In genomic region chr12:68352067-68352466, GRCh38 we compare ENCODE assay signal across 18 cellular contexts. TPM values are rescaled to one million over a fixed set of nuclear protein-coding genes. Genes with fewer than 3 reads are reported as not detected.
DNase-seq lines count a peak whose midpoint lies in the region; ATAC-seq and TF ChIP-seq lines count a peak whose summit lies in the region.
"Had no signal": no experiment of that assay in that cellular context is flagged by ENCODE, and none has a peak within 500 bp of the region (broad histone marks: within the 10 kb centered on the region; RNA-seq: fewer than 3 reads in every experiment).

No MANE protein-coding gene starts in this region.

- no peaks in the 10 kb centered on the region for H3K36me3 ChIP-seq in adrenal gland (replicated peaks in 1 of 2)
- H3K36me3 ChIP-seq: gastrocnemius medialis, neural progenitor cell had no signal

- no peaks in the 10 kb centered on the region for H3K4me1 ChIP-seq in adrenal gland (replicated peaks in 1 of 2)

- CTCF ChIA-PET in HEK293T (lab: Yijun Ruan, JAX): no interaction called here

- H3K9me3 ChIP-seq in adrenal gland (replicated peaks in 1 of 3): no peaks in the 10 kb centered on the region
- H3K9me3 ChIP-seq: gastrocnemius medialis had no signal

- no peak overlapping the region for H3K27ac ChIP-seq in adrenal gland
- H3K27ac ChIP-seq: coronary artery, gastrocnemius medialis, KMS-11, neural progenitor cell, SK-N-MC had no signal

- 25 to 44% (median 38%) methylated on average over 2 of the region's 2 CpGs for WGBS in adrenal gland, 4 donors

- TF ChIP-seq POLR2A in adrenal gland (IDR thresholded peaks at IDR 0.05): no peak

- no peak overlapping the region for H3K4me3 ChIP-seq in adrenal gland
- H3K4me3 ChIP-seq: coronary artery, gastrocnemius medialis, neural progenitor cell, SK-N-MC had no signal

- no peak for TF ChIP-seq CTCF in adrenal gland (IDR thresholded peaks at IDR 0.05)

- intact Hi-C loops in adrenal gland (cut with DNase I): no loop called here

- POLR2A ChIA-PET in HEK293T (lab: Yijun Ruan, JAX): no interaction called here

- DNase-seq in EH (ENCODE audit: low read depth): peak; percentile 61
- peak; percentile 33 for DNase-seq in NCI-H226
- peak in 5 of 7 donors; percentile 18 to 56 (median 51) for DNase-seq in adrenal gland
- DNase-seq in iris pigment epithelial cell (ENCODE audit: low read depth): peak; percentile 28
- no peak for DNase-seq in kidney glomerular epithelial cell (lab: John Stamatoyannopoulos, UW)
- DNase-seq in stimulated activated CD4-positive, alpha-beta T cell treated with anti-CD3 and anti-CD28 coated beads, Interleukin-2, amount 100 ng/mL, for 24 hours: no peak
- DNase-seq in HEK293T (ENCODE audit: extremely low spot score): no peak
- DNase-seq: activated CD4-positive, alpha-beta T cell treated with anti-CD3 and anti-CD28 coated beads for 1 hour; activated naive CD8-positive, alpha-beta T cell treated with anti-CD3 and anti-CD28 coated beads for 36 hours; DMS 273 treated with DMSO at 0.1 percent for 48 hours; gastrocnemius medialis; NCI-H1092; NCI-H2107 had no signal

- no peaks in the 10 kb centered on the region for H3K27me3 ChIP-seq in adrenal gland
- H3K27me3 ChIP-seq: gastrocnemius medialis, neural progenitor cell had no signal

- ATAC-seq in HG03442 (IDR thresholded peaks at IDR 0.05; ENCODE audit: unreplicated experiment): no peak
- ATAC-seq: gastrocnemius medialis had no signal

TF ChIP-seq in HEK293T, 16 proteins besides CTCF, POLR2A, EP300 and RAD21:
- TF ChIP-seq L3MBTL2 (conservative IDR thresholded peaks at IDR 0.05) (no peak), FOXK2 (IDR thresholded peaks at IDR 0.05) (no peak), LEF1 (IDR thresholded peaks at IDR 0.05; ENCODE audit: borderline replicate concordance) (no peak), ARNT (IDR thresholded peaks at IDR 0.05) (no peak), PKNOX1 (IDR thresholded peaks at IDR 0.05) (no peak), FOXM1 (IDR thresholded peaks at IDR 0.05; ENCODE audit: borderline replicate concordance) (no peak), TARDBP (IDR thresholded peaks at IDR 0.05) (no peak), HDGF (IDR thresholded peaks at IDR 0.05; ENCODE audit: borderline replicate concordance) (no peak), SUZ12 (IDR thresholded peaks at IDR 0.05) (no peak), ELF4 (IDR thresholded peaks at IDR 0.05) (no peak), BHLHE40 (IDR thresholded peaks at IDR 0.05; ENCODE audit: borderline replicate concordance) (no peak), CTBP1 (IDR thresholded peaks at IDR 0.05; ENCODE audit: borderline replicate concordance) (no peak), NFRKB (IDR thresholded peaks at IDR 0.05) (no peak), FOXA1 (IDR thresholded peaks at IDR 0.05) (no peak), SP1 (IDR thresholded peaks at IDR 0.05) (no peak), ZNF384 (IDR thresholded peaks at IDR 0.05) (no peak)

RNA-seq across cellular contexts. Expression of gene MDM1, which starts 19.9 kb away (rescaled TPM):
- 10 to 100 TPM in 4 of 8 donors, 1 to 10 TPM in 4; 6.5 to 14.0 (median 10.0) TPM for total RNA-seq in adrenal gland
- polyA plus RNA-seq in adrenal gland: 10 to 100 TPM in 2 of 3 donors, 1 to 10 TPM in 1; 8.0 to 12.3 (median 10.4) TPM

Comparison
In these comparisons a context has a peak if more than half of its experiments do, and no peak if none do; other contexts are left out.
1. DNase-seq: peak in EH (single experiment), NCI-H226 (single experiment), adrenal gland (5 of 7) and iris pigment epithelial cell (single experiment); none in kidney glomerular epithelial cell (single experiment), stimulated activated CD4-positive, alpha-beta T cell treated with anti-CD3 and anti-CD28 coated beads, Interleukin-2, amount 100 ng/mL, for 24 hours (0 of 2) and HEK293T (single experiment).